19 cellular contexts compared by ENCODE assay signal in genomic region chr2:70113396-70114100, GRCh38. TPM values are rescaled to one million over a fixed set of nuclear protein-coding genes. Genes with fewer than 3 reads are reported as not detected.
DNase-seq lines count a peak whose midpoint lies in the region; TF ChIP-seq lines count a peak whose summit lies in the region.
"Had no signal": no experiment of that assay in that cellular context is flagged by ENCODE, and none has a peak within 500 bp of the region (broad histone marks: within the 10 kb centered on the region; RNA-seq: fewer than 3 reads in every experiment).

No MANE protein-coding gene starts in this region.

- H2BK5ac ChIP-seq in mesenchymal stem cell (ENCODE audit: low read depth, low read length, poor library complexity, severe bottlenecking), result no peak overlapping the region

- peak; percentile 40 for DNase-seq in EH (ENCODE audit: low read depth)
- no peak for DNase-seq in mesenchymal stem cell
- no peak for DNase-seq in MG63
- DNase-seq in cardiac septum (ENCODE audit: low spot score), result no peak
- DNase-seq in stimulated activated CD4-positive, alpha-beta T cell treated with anti-CD3 and anti-CD28 coated beads, Interleukin-12 subunit alpha, Interleukin-12 subunit beta, amount 100 ng/mL, for 4 hours, result no peak
- DNase-seq: activated CD4-positive, CD25-positive, alpha-beta regulatory T cell; activated CD8-positive, alpha-beta memory T cell treated with anti-CD3 and anti-CD28 coated beads, Interleukin-2, amount 10 ng/mL, durations not matched to agents 7 days and 5 days; activated gamma-delta T cell treated with Interleukin-2 at 50 U/mL for 16 hours; BE2C; DMS153; glutamatergic neuron; left ventricle myocardium superior; NCI-H1048; NCI-H2081 treated with DMSO at 0.1 percent for 48 hours; NCI-H524; SHP77 treated with DMSO at 0.1 percent for 48 hours; substantia nigra had no signal

- H3K36me3 ChIP-seq in OCI-LY1 (ENCODE audit: insufficient read depth, low read length) (no peaks in the 10 kb centered on the region), mesenchymal stem cell (ENCODE audit: control insufficient read depth in 1 of 2, insufficient read depth in 2 of 2, low read depth in 1 of 2, low read length in 2 of 2) (no peaks in the 10 kb centered on the region), skeletal muscle tissue (ENCODE audit: control insufficient read depth in 3 of 3, insufficient read depth in 3 of 3, low read length in 3 of 3) (no peaks in the 10 kb centered on the region), MG63 (no peaks in the 10 kb centered on the region)
- H3K36me3 ChIP-seq: BE2C had no signal

- peak overlapping the region in 1 of 2 experiments; percentile 32 for H3K4ac ChIP-seq in mesenchymal stem cell (ENCODE audit: low read depth in 1 of 2, low read length in 2 of 2)

- H3K27me3 ChIP-seq in OCI-LY1 (ENCODE audit: insufficient read depth, low read length) (no peaks in the 10 kb centered on the region), mesenchymal stem cell (ENCODE audit: control insufficient read depth in 1 of 2, insufficient read depth in 1 of 2, low read length in 2 of 2) (no peaks in the 10 kb centered on the region), skeletal muscle tissue (ENCODE audit: control insufficient read depth in 3 of 3, insufficient read depth in 3 of 3, low read length in 3 of 3) (no peaks in the 10 kb centered on the region), MG63 (no peaks in the 10 kb centered on the region)
- H3K27me3 ChIP-seq: BE2C had no signal

- H3K18ac ChIP-seq in mesenchymal stem cell (ENCODE audit: low read depth in 1 of 2, low read length in 2 of 2), result peak overlapping the region; percentile 49 to 63

- no peak overlapping the region for H2BK15ac ChIP-seq in mesenchymal stem cell (ENCODE audit: low read depth, poor library complexity, severe bottlenecking)

- intact Hi-C loops in cardiac septum (cut with DNase I), result no loop called here

- H3K4me1 ChIP-seq in OCI-LY1 (ENCODE audit: insufficient read depth, low read length, severe bottlenecking) (peaks cover 55% of the 10 kb centered on the region), mesenchymal stem cell (ENCODE audit: control insufficient read depth, insufficient read depth, low read depth, low read length) (peaks cover 17% of the 10 kb centered on the region), skeletal muscle tissue (ENCODE audit: control insufficient read depth in 3 of 3, insufficient read depth in 3 of 3, low read length in 3 of 3) (peaks cover 43 to 47% (median 46%) of the 10 kb centered on the region in 3 donors)

- H3K4me3 ChIP-seq in OCI-LY1 (ENCODE audit: low read depth, low read length, poor library complexity, severe bottlenecking), result no peak overlapping the region
- no peak overlapping the region for H3K4me3 ChIP-seq in mesenchymal stem cell (ENCODE audit: insufficient read depth in 1 of 2, low read depth in 1 of 2, low read length in 2 of 2)
- H3K4me3 ChIP-seq in skeletal muscle tissue (ENCODE audit: low read length in 3 of 3), result no peak overlapping the region
- no peak overlapping the region for H3K4me3 ChIP-seq in MG63

- H3K14ac ChIP-seq in mesenchymal stem cell (ENCODE audit: low read length in 2 of 2), result no peak overlapping the region

- WGBS in mesenchymal stem cell, result 87% methylated on average over 6 of the region's 6 CpGs

- H3K27ac ChIP-seq in OCI-LY1 (ENCODE audit: low read depth, low read length, poor library complexity, severe bottlenecking), result peak overlapping the region; percentile 35
- no peak overlapping the region for H3K27ac ChIP-seq in mesenchymal stem cell (ENCODE audit: low read length, poor library complexity, severe bottlenecking)
- peak overlapping the region; percentile 36 for H3K27ac ChIP-seq in skeletal muscle tissue (ENCODE audit: low read depth, low read length)

- H4K91ac ChIP-seq in mesenchymal stem cell (ENCODE audit: low read length), result no peak overlapping the region

- no peaks in the 10 kb centered on the region for H3K9me2 ChIP-seq in OCI-LY1 (ENCODE audit: low read depth, low read length)

- H3F3A ChIP-seq in OCI-LY1 (ENCODE audit: insufficient read depth, low read length), result no peaks in the 10 kb centered on the region

- no peak overlapping the region for H2BK12ac ChIP-seq in mesenchymal stem cell (ENCODE audit: low read length in 2 of 2)

- no peak overlapping the region for H4K8ac ChIP-seq in mesenchymal stem cell (ENCODE audit: low read length)

- peaks cover 4% of the 10 kb centered on the region for H3K79me1 ChIP-seq in mesenchymal stem cell (replicated peaks; ENCODE audit: low read length, poor library complexity, severe bottlenecking)

- H2AFZ ChIP-seq in OCI-LY1 (ENCODE audit: low read length) (no peak overlapping the region), mesenchymal stem cell (ENCODE audit: low read depth, low read length) (no peak overlapping the region)

- H3K9ac ChIP-seq in OCI-LY1 (ENCODE audit: low read length), result no peak overlapping the region
- H3K9ac ChIP-seq in mesenchymal stem cell (ENCODE audit: low read length), result no peak overlapping the region
- H3K9ac ChIP-seq in skeletal muscle tissue (ENCODE audit: low read depth in 1 of 3, low read length in 3 of 3), result peak overlapping the region in 1 of 3 donors; percentile 22

- no peak overlapping the region for H2BK120ac ChIP-seq in mesenchymal stem cell (ENCODE audit: low read depth, low read length)

- no peak for TF ChIP-seq CTCF in OCI-LY1 (IDR thresholded peaks at IDR 0.05; ENCODE audit: low read length)

- H3K23ac ChIP-seq in mesenchymal stem cell (ENCODE audit: low read length in 2 of 2), result no peak overlapping the region

- no peaks in the 10 kb centered on the region for H4K20me1 ChIP-seq in OCI-LY1 (ENCODE audit: insufficient read depth, low read length)

- H3K4me2 ChIP-seq in OCI-LY1 (ENCODE audit: low read length) (no peak overlapping the region), mesenchymal stem cell (ENCODE audit: low read length, poor library complexity, severe bottlenecking) (no peak overlapping the region)

- H2AK5ac ChIP-seq in mesenchymal stem cell (ENCODE audit: low read length, severe bottlenecking), result peak overlapping the region; percentile 92

- H3K79me2 ChIP-seq in OCI-LY1 (ENCODE audit: insufficient read depth, low read length), result no peaks in the 10 kb centered on the region

- H3K9me3 ChIP-seq in OCI-LY1 (ENCODE audit: low read length) (no peaks in the 10 kb centered on the region), mesenchymal stem cell (ENCODE audit: control insufficient read depth, low read length) (no peaks in the 10 kb centered on the region), skeletal muscle tissue (ENCODE audit: control insufficient read depth in 3 of 3, low read length in 3 of 3) (no peaks in the 10 kb centered on the region), MG63 (no peaks in the 10 kb centered on the region)
- H3K9me3 ChIP-seq: BE2C had no signal

RNA-seq across cellular contexts. Expression of gene PCBP1, which starts 26.3 kb away (rescaled TPM):
- 232 TPM for polyA plus RNA-seq in mesenchymal stem cell (2013, experiment 1 of 2)
- 289 TPM for polyA plus RNA-seq in mesenchymal stem cell (2013, experiment 2 of 2)
- total RNA-seq in skeletal muscle tissue (45.4 TPM), cardiac septum (223 TPM)
- 92.9 and 104 TPM in 2 replicates for total RNA-seq in MG63 (2014; rRNA removed; shearing (Covaris generic); ENCODE audit: low replicate concordance)
